Comparison of ENCODE assay signal across 8 cellular contexts in genomic region chr16:683396-684066, GRCh38. TPM values are rescaled to one million over a fixed set of nuclear protein-coding genes. Genes with fewer than 3 reads are reported as not detected.
DNase-seq lines count a peak whose midpoint lies in the region; ATAC-seq and TF ChIP-seq lines count a peak whose summit lies in the region.

No MANE protein-coding gene starts in this region.

- in situ Hi-C loops in transverse colon (cut with MboI; ENCODE audit: low pct_ligation_motif_present in 1 of 4, low pct_unique_long_range_greater_than_20kb in 1 of 4, low sequenced_read_pairs in 3 of 4): no loop called here

- peaks cover 34 to 55% (median 47%) of the 10 kb centered on the region in 4 donors for H3K4me1 ChIP-seq in transverse colon

- H3K36me3 Mint-ChIP-seq in activated naive CD4-positive, alpha-beta T cell treated with anti-CD3 and anti-CD28 coated beads, Interleukin-2, amount 10 ng/mL, durations not matched to agents 7 days and 5 days: peaks cover 22% of the 10 kb centered on the region
- peaks cover 5 to 22% of the 10 kb centered on the region in 2 donors for H3K36me3 Mint-ChIP-seq in activated naive CD4-positive, alpha-beta T cell treated with anti-CD3 and anti-CD28 coated beads, Interleukin-2, amount 50 U/mL, for 72 hours

- CTCF ChIA-PET in activated naive CD4-positive, alpha-beta T cell treated with anti-CD3 and anti-CD28 coated beads, Interleukin-2, amount 10 ng/mL, durations not matched to agents 7 days and 5 days (lab: Charles Lee): no interaction called here

- H3K4me3 ChIP-seq in transverse colon: peak overlapping the region; percentile 55 to 76 (median 62)

- H3K27ac ChIP-seq in layer of hippocampus (ENCODE audit: low read depth, low read length) (peak overlapping the region; percentile 77), transverse colon (peak overlapping the region; percentile 78 to 94 (median 83))

- H3K9me3 ChIP-seq in transverse colon: no peaks in the 10 kb centered on the region

- WGBS in transverse colon (ENCODE audit: low coverage in 1 of 2), 2 donors: 16% methylated on average over 34 of the region's 57 CpGs; no CpG with 5 or more reads in 1 of the 2 donors

- peak; percentile 16 for TF ChIP-seq POLR2A in transverse colon (IDR thresholded peaks at IDR 0.05)

- no peak for TF ChIP-seq EP300 in transverse colon (IDR thresholded peaks at IDR 0.05; ENCODE audit: low read depth)

- peaks cover 0 to 9% (median 0%) of the 10 kb centered on the region in 4 donors for H3K36me3 ChIP-seq in transverse colon

- no peak for TF ChIP-seq CTCF in transverse colon (IDR thresholded peaks at IDR 0.05)

- no peak for DNase-seq in activated naive CD4-positive, alpha-beta T cell treated with anti-CD3 and anti-CD28 coated beads, Interleukin-2, amount 10 ng/mL, durations not matched to agents 7 days and 5 days
- DNase-seq in activated naive CD4-positive, alpha-beta T cell (lab: John Stamatoyannopoulos, UW): no peak
- no peak for DNase-seq in activated naive CD4-positive, alpha-beta T cell treated with anti-CD3 and anti-CD28 coated beads, Interleukin-2, amount 50 U/mL, for 72 hours (ENCODE audit: low spot score in 2 of 2)
- DNase-seq in transverse colon (no peak), HuH-7.5 (ENCODE audit: low spot score) (no peak)

- ATAC-seq in activated naive CD4-positive, alpha-beta T cell treated with anti-CD3 and anti-CD28 coated beads, Interleukin-2, amount 50 U/mL, for 72 hours: no peak
- no peak for ATAC-seq in GM19397 (IDR thresholded peaks at IDR 0.05; ENCODE audit: unreplicated experiment)
- no peak for ATAC-seq in GM21390 (IDR thresholded peaks at IDR 0.05; ENCODE audit: unreplicated experiment)

- peaks cover 36% of the 10 kb centered on the region for H3K4me1 Mint-ChIP-seq in activated naive CD4-positive, alpha-beta T cell treated with anti-CD3 and anti-CD28 coated beads, Interleukin-2, amount 10 ng/mL, durations not matched to agents 7 days and 5 days

- peak overlapping the region; percentile 74 for H3K4me3 Mint-ChIP-seq in activated naive CD4-positive, alpha-beta T cell treated with anti-CD3 and anti-CD28 coated beads, Interleukin-2, amount 10 ng/mL, durations not matched to agents 7 days and 5 days

- intact Hi-C loops in transverse colon (cut with DNase I; ENCODE audit: low total_unique reads): no loop called here

- peak overlapping the region; percentile 67 for H3K27ac Mint-ChIP-seq in activated naive CD4-positive, alpha-beta T cell treated with anti-CD3 and anti-CD28 coated beads, Interleukin-2, amount 10 ng/mL, durations not matched to agents 7 days and 5 days
- peak overlapping the region; percentile 65 to 73 for H3K27ac Mint-ChIP-seq in activated naive CD4-positive, alpha-beta T cell treated with anti-CD3 and anti-CD28 coated beads, Interleukin-2, amount 50 U/mL, for 72 hours

- H3K27me3 Mint-ChIP-seq in activated naive CD4-positive, alpha-beta T cell treated with anti-CD3 and anti-CD28 coated beads, Interleukin-2, amount 10 ng/mL, durations not matched to agents 7 days and 5 days: peaks cover 4% of the 10 kb centered on the region

- H3K27me3 ChIP-seq in layer of hippocampus (ENCODE audit: control insufficient read depth, insufficient read depth, low read length) (no peaks in the 10 kb centered on the region), transverse colon (no peaks in the 10 kb centered on the region)

- H3K9me3 Mint-ChIP-seq in activated naive CD4-positive, alpha-beta T cell treated with anti-CD3 and anti-CD28 coated beads, Interleukin-2, amount 10 ng/mL, durations not matched to agents 7 days and 5 days: no peaks in the 10 kb centered on the region
- H3K9me3 Mint-ChIP-seq in activated naive CD4-positive, alpha-beta T cell treated with anti-CD3 and anti-CD28 coated beads, Interleukin-2, amount 50 U/mL, for 72 hours: no peaks in the 10 kb centered on the region

RNA-seq across cellular contexts. Expression of gene JMJD8, which starts 0.6 kb away (rescaled TPM):
- 10 to 100 TPM; 11.0 to 24.7 TPM for total RNA-seq in activated naive CD4-positive, alpha-beta T cell treated with anti-CD3 and anti-CD28 coated beads, Interleukin-2, amount 50 U/mL, for 72 hours
- total RNA-seq in transverse colon: 100 to 1,000 TPM in 1 of 4 donors, 10 to 100 TPM in 3; 40.0 to 261 (median 58.6) TPM

RNA-seq across cellular contexts. Expression of gene STUB1, which starts 3.3 kb away (rescaled TPM):
- total RNA-seq in activated naive CD4-positive, alpha-beta T cell treated with anti-CD3 and anti-CD28 coated beads, Interleukin-2, amount 50 U/mL, for 72 hours: 10 to 100 TPM; 61.2 to 69.9 TPM
- total RNA-seq in transverse colon: 100 to 1,000 TPM in 3 of 4 donors, 10 to 100 TPM in 1; 51.9 to 190 (median 134) TPM

RNA-seq across cellular contexts. Expression of gene WDR24, which starts 6.7 kb away (rescaled TPM):
- 10 to 100 TPM; 16.0 to 19.1 TPM for total RNA-seq in activated naive CD4-positive, alpha-beta T cell treated with anti-CD3 and anti-CD28 coated beads, Interleukin-2, amount 50 U/mL, for 72 hours
- total RNA-seq in transverse colon: 10 to 100 TPM in 2 of 4 donors, 1 to 10 TPM in 2; 3.4 to 15.3 (median 10.0) TPM

RNA-seq across cellular contexts. Expression of gene RHBDL1, which starts 8.1 kb away (rescaled TPM):
- total RNA-seq in activated naive CD4-positive, alpha-beta T cell treated with anti-CD3 and anti-CD28 coated beads, Interleukin-2, amount 50 U/mL, for 72 hours: 1 to 10 TPM; 1.3 to 4.6 TPM
- 10 to 100 TPM in 2 of 4 donors, 1 to 10 TPM in 2; 1.8 to 39.3 (median 8.1) TPM for total RNA-seq in transverse colon

RNA-seq across cellular contexts. Expression of gene RHOT2, which starts 15.6 kb away (rescaled TPM):
- 100 to 1,000 TPM; 112 to 118 TPM for total RNA-seq in activated naive CD4-positive, alpha-beta T cell treated with anti-CD3 and anti-CD28 coated beads, Interleukin-2, amount 50 U/mL, for 72 hours
- total RNA-seq in transverse colon: 100 to 1,000 TPM; 133 to 386 (median 259) TPM
